In genomic region chr12:19529933-19530630, GRCh38 we compare ENCODE assay signal across 17 cellular contexts.
DNase-seq lines count a peak whose midpoint lies in the region; TF ChIP-seq lines count a peak whose summit lies in the region.
"Had no signal": no experiment of that assay in that cellular context is flagged by ENCODE, and none has a peak within 500 bp of the region (broad histone marks: within the 10 kb centered on the region; RNA-seq: fewer than 3 reads in every experiment).

No MANE protein-coding gene starts in this region.

- H3K4me3 Mint-ChIP-seq in chondrocyte (ENCODE audit: unreplicated experiment), result no peak overlapping the region
- H3K4me3 Mint-ChIP-seq: activated naive CD4-positive, alpha-beta T cell treated with anti-CD3 and anti-CD28 coated beads, Interleukin-2, amount 50 U/mL, for 24 hours; dendritic cell treated with granulocyte-macrophage colony-stimulating factor and Interleukin-4, amounts not matched to agents 40 ng/mL and 50 ng/mL, for 4 days had no signal

- H3K4me1 ChIP-seq in vagina, result peaks cover 19% of the 10 kb centered on the region

- TF ChIP-seq CTCF in chondrocyte (IDR thresholded peaks at IDR 0.05) (no peak), vagina (IDR thresholded peaks at IDR 0.05) (no peak)

- H3K4me1 Mint-ChIP-seq in chondrocyte (ENCODE audit: low read depth), result peaks cover 39% of the 10 kb centered on the region

- H3K36me3 Mint-ChIP-seq in chondrocyte (ENCODE audit: low read depth), result peaks cover 4% of the 10 kb centered on the region

- H3K36me3 ChIP-seq in vagina, result no peaks in the 10 kb centered on the region

- DNase-seq in AG08396 (ENCODE audit: low spot score) (peak; percentile 53), M059J (ENCODE audit: low read depth) (peak; percentile 51), chondrocyte (ENCODE audit: low spot score) (no peak), lung microvascular endothelial cell (ENCODE audit: low read depth in 2 of 2) (peak; percentile 84 to 86), vagina (ENCODE audit: extremely low spot score in 2 of 2) (no peak), cerebellar nuclear complex (lab: John Stamatoyannopoulos, UW) (no peak), amniotic stem cell (lab: John Stamatoyannopoulos, UW) (no peak), NCI-H1105 (lab: John Stamatoyannopoulos, UW) (no peak)
- DNase-seq: AML-193; GOT3; NCI-H1417; NCI-H69; nucleus accumbens; SHP77; stimulated activated CD8-positive, alpha-beta memory T cell treated with anti-CD3 and anti-CD28 coated beads, Interleukin-4, amount 100 ng/mL, for 48 hours had no signal

- no peak for TF ChIP-seq POLR2A in vagina (IDR thresholded peaks at IDR 0.05)

- no peaks in the 10 kb centered on the region for H3K27me3 Mint-ChIP-seq in chondrocyte (ENCODE audit: low read depth)
- H3K27me3 Mint-ChIP-seq: activated naive CD4-positive, alpha-beta T cell treated with anti-CD3 and anti-CD28 coated beads, Interleukin-2, amount 50 U/mL, for 24 hours; dendritic cell treated with granulocyte-macrophage colony-stimulating factor and Interleukin-4, amounts not matched to agents 40 ng/mL and 50 ng/mL, for 4 days had no signal

- peaks cover 4% of the 10 kb centered on the region for H3K9me3 Mint-ChIP-seq in chondrocyte (ENCODE audit: low read depth)

- no peak overlapping the region for H3K27ac ChIP-seq in vagina

- intact Hi-C loops in vagina (cut with DNase I), result no loop called here

- H3K27me3 ChIP-seq in vagina, result no peaks in the 10 kb centered on the region

- no peak overlapping the region for H3K4me3 ChIP-seq in vagina

- peak overlapping the region; percentile 55 for H3K27ac Mint-ChIP-seq in chondrocyte (ENCODE audit: unreplicated experiment)
- H3K27ac Mint-ChIP-seq: activated naive CD4-positive, alpha-beta T cell treated with anti-CD3 and anti-CD28 coated beads, Interleukin-2, amount 50 U/mL, for 24 hours; dendritic cell treated with granulocyte-macrophage colony-stimulating factor and Interleukin-4, amounts not matched to agents 40 ng/mL and 50 ng/mL, for 4 days had no signal

- no peaks in the 10 kb centered on the region for H3K9me3 ChIP-seq in vagina

Comparison
In these comparisons a context has a peak if more than half of its experiments do, and no peak if none do; other contexts are left out.
1. DNase-seq: peak in AG08396 (single experiment), M059J (single experiment) and lung microvascular endothelial cell (2 of 2); none in chondrocyte (single experiment), vagina (0 of 2), cerebellar nuclear complex (0 of 2), amniotic stem cell (single experiment) and NCI-H1105 (single experiment).